ENCODE assay signal across 26 cellular contexts in the genomic region with DNA sequence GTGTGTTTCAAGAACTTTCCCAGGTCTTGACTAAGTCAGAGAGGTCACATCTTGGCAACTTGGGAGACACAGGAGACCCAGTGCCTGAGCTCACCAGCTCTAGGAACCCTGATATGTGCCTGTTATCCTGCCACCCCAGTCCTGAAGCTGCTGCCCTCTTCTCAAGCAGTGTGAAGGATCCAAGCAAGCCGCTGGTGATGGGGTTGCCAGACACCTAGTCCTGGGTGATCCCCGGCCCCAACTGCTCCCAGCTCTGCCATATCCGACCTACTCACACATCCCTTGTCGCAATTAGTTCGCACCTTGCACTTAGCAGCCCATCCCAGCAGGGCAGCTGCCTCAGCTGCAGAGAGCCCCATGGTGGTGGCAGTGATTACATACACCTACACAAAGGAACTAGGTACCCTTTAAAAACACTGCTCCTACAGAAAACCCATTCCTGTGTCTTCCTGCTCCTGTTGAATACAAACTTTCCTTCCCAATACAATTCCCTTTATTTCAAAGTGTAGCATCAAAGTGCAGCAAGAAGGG.
DNase-seq lines count a peak whose midpoint lies in the region; ATAC-seq, FAIRE-seq and TF ChIP-seq lines count a peak whose summit lies in the region.
"Had no signal": no experiment of that assay in that cellular context is flagged by ENCODE, and none has a peak within 500 bp of the region (broad histone marks: within the 10 kb centered on the region; RNA-seq: fewer than 3 reads in every experiment).

No MANE protein-coding gene starts in this region.

- H3K27me3 ChIP-seq in endodermal cell (ENCODE audit: control insufficient read depth, insufficient read depth, low read length, poor library complexity, severe bottlenecking), result peaks cover 5% of the 10 kb centered on the region
- H3K27me3 ChIP-seq in mesendoderm (ENCODE audit: insufficient read depth, low read length, poor library complexity), result no peaks in the 10 kb centered on the region
- no peaks in the 10 kb centered on the region for H3K27me3 ChIP-seq in mammary epithelial cell (ENCODE audit: insufficient read depth, low read length)
- H3K27me3 ChIP-seq: SJSA1 had no signal

- in situ Hi-C loops in mammary epithelial cell (cut with MboI; ENCODE audit: low sequenced_read_pairs in 2 of 2), result no loop called here

- no peak overlapping the region for H3K4me3 Mint-ChIP-seq in endodermal cell
- H3K4me3 Mint-ChIP-seq: B cell; CD8-positive, alpha-beta T cell had no signal

- H3K56ac ChIP-seq in mesendoderm (ENCODE audit: low read length), result peak overlapping the region; percentile 19

- H3K36me3 Mint-ChIP-seq in endodermal cell (ENCODE audit: low read depth), result no peaks in the 10 kb centered on the region
- H3K36me3 Mint-ChIP-seq: CD8-positive, alpha-beta T cell had no signal

- no peak overlapping the region for H2BK15ac ChIP-seq in mesendoderm (replicated peaks; ENCODE audit: low read depth)

- no peaks in the 10 kb centered on the region for H3K79me2 ChIP-seq in mesendoderm (ENCODE audit: control insufficient read depth, insufficient read depth, low read length)
- H3K79me2 ChIP-seq in mammary epithelial cell (ENCODE audit: insufficient read depth, low read length), result no peaks in the 10 kb centered on the region

- peaks cover 51% of the 10 kb centered on the region for H3K27me3 Mint-ChIP-seq in endodermal cell (ENCODE audit: insufficient read depth)

- H3K18ac ChIP-seq in mesendoderm (ENCODE audit: low read length), result no peak overlapping the region

- H3K4me1 ChIP-seq in endodermal cell (ENCODE audit: control insufficient read depth, insufficient read depth, low read length), result no peaks in the 10 kb centered on the region
- peaks cover 21% of the 10 kb centered on the region for H3K4me1 ChIP-seq in mesendoderm (ENCODE audit: control insufficient read depth, low read depth, low read length)
- H3K4me1 ChIP-seq in mammary epithelial cell (ENCODE audit: insufficient read depth, low read length), result peaks cover under 1% of the 10 kb centered on the region
- H3K4me1 ChIP-seq in kidney (ENCODE audit: control insufficient read depth in 1 of 2, insufficient read depth in 1 of 2, low read depth in 1 of 2, low read length in 2 of 2), result no peaks in the 10 kb centered on the region
- H3K4me1 ChIP-seq: Caco-2, SJSA1 had no signal

- FAIRE-seq in kidney (lab: Jason Lieb, UNC), result no peak
- FAIRE-seq: GM12878 had no signal

- H3K4me1 Mint-ChIP-seq in endodermal cell, result peaks cover 33% of the 10 kb centered on the region

- WGBS in endodermal cell (ENCODE audit: insufficient coverage in 1 of 2, insufficient read length in 1 of 2), 2 experiments, result 55% methylated on average over 5 of the region's 5 CpGs; no CpG with 5 or more reads in 1 of the 2 experiments
- no CpG with 5 or more reads among the region's 5 CpGs for WGBS in mesendoderm (ENCODE audit: extremely low coverage, insufficient coverage, low lambda C conversion rate)
- WGBS in mammary epithelial cell (ENCODE audit: low coverage, missing lambda C conversion rate), result 94% methylated on average over 5 of the region's 5 CpGs

- H3K27ac ChIP-seq in endodermal cell (ENCODE audit: low read depth, low read length) (no peak overlapping the region), mesendoderm (ENCODE audit: low read depth, low read length) (no peak overlapping the region), mammary epithelial cell (ENCODE audit: insufficient read depth, low read depth, low read length) (no peak overlapping the region), kidney (ENCODE audit: low read depth in 2 of 2, low read length in 2 of 2) (no peak overlapping the region)
- H3K27ac ChIP-seq: 22Rv1, C4-2B, HL-60, PC-9, SJSA1 had no signal

- TF ChIP-seq CTCF in endodermal cell (conservative IDR thresholded peaks at IDR 0.05) (peak; percentile 59), mammary epithelial cell (conservative IDR thresholded peaks at IDR 0.05 in 1 of 2, IDR thresholded peaks at IDR 0.05 in 1 of 2; ENCODE audit: extremely low read depth in 1 of 2, insufficient read depth in 1 of 2, low read depth in 1 of 2, low read length in 2 of 2) (no peak), kidney (IDR thresholded peaks at IDR 0.05; ENCODE audit: borderline replicate concordance, extremely low read depth, insufficient read depth) (no peak)

- no peak overlapping the region for H3K27ac Mint-ChIP-seq in endodermal cell
- H3K27ac Mint-ChIP-seq: B cell; CD8-positive, alpha-beta T cell had no signal

- no peaks in the 10 kb centered on the region for H3K79me1 ChIP-seq in mesendoderm (ENCODE audit: low read length)

- no peak overlapping the region for H2BK120ac ChIP-seq in mesendoderm (ENCODE audit: low read depth, low read length)

- BruUV-seq in mammary epithelial cell (replicated peaks; lab: Mats Ljungman, UMichigan), result no TSS peak

- no peak overlapping the region for H3K23ac ChIP-seq in mesendoderm (ENCODE audit: low read length)

- no peak overlapping the region for H2BK5ac ChIP-seq in mesendoderm (ENCODE audit: low read length)

- H3K9ac ChIP-seq in endodermal cell (ENCODE audit: extremely low read depth, low read length, poor library complexity, severe bottlenecking) (no peak overlapping the region), mesendoderm (ENCODE audit: low read length) (no peak overlapping the region), mammary epithelial cell (ENCODE audit: insufficient read depth, low read length) (no peak overlapping the region), kidney (ENCODE audit: low read length in 2 of 2) (no peak overlapping the region)

- DNase-seq in NCI-H146 (lab: John Stamatoyannopoulos, UW) (peak; percentile 15), NCI-H146 treated with DMSO at 0.1 percent for 48 hours (lab: John Stamatoyannopoulos, UW; ENCODE audit: unreplicated experiment) (no peak), endodermal cell (peak; percentile 89), mesendoderm (peak; percentile 82), mammary epithelial cell (no peak), kidney (no peak)
- DNase-seq: Caco-2; CD8-positive, alpha-beta T cell; GDM1; GOT3; NCI-H1048; NCI-H187; NCI-H2081 treated with DMSO at 0.1 percent for 48 hours; NCI-H2171 treated with DMSO at 0.1 percent for 48 hours; NCI-H345; NCI-H510A treated with DMSO at 0.1 percent for 48 hours; NCI-H82; NK-92 treated with Interleukin-12 subunit alpha and Interleukin-12 subunit beta, amount 100 ng/mL, for 24 hours; PC-9 had no signal

- dilution Hi-C loops in mammary epithelial cell (cut with HindIII; ENCODE audit: low sequenced_read_pairs), result no loop called here

- H4K8ac ChIP-seq in mesendoderm (ENCODE audit: low read depth, low read length), result no peak overlapping the region

- H3K4ac ChIP-seq in mesendoderm (ENCODE audit: low read depth, low read length), result no peak overlapping the region

- H3K4me2 ChIP-seq in mesendoderm (ENCODE audit: low read length), result no peak overlapping the region
- H3K4me2 ChIP-seq in mammary epithelial cell (ENCODE audit: insufficient read depth, low read depth, low read length), result no peak overlapping the region
- H3K4me2 ChIP-seq: PC-9 had no signal

- intact Hi-C loops in mammary epithelial cell (cut with micrococcal nuclease), result no loop called here
- intact Hi-C loops in kidney (cut with DNase I), result no loop called here

- H3K4me3 ChIP-seq in endodermal cell (ENCODE audit: low read length), result no peak overlapping the region
- no peak overlapping the region for H3K4me3 ChIP-seq in mesendoderm (ENCODE audit: low read length)
- H3K4me3 ChIP-seq in mammary epithelial cell (replicated peaks in 1 of 3; ENCODE audit: insufficient read depth in 1 of 3, low read depth in 2 of 3, low read length in 3 of 3), result no peak overlapping the region
- no peak overlapping the region for H3K4me3 ChIP-seq in kidney (ENCODE audit: low read length in 2 of 2)
- H3K4me3 ChIP-seq: GM12878, PC-9, SJSA1 had no signal

- CTCF ChIA-PET in mammary epithelial cell (lab: Charles Lee; ENCODE audit: low non-redundant PET), result no interaction called here

- H4K20me1 ChIP-seq in mammary epithelial cell (ENCODE audit: insufficient read depth, low read length), result no peaks in the 10 kb centered on the region

- no peak overlapping the region for H4K5ac ChIP-seq in mesendoderm (ENCODE audit: low read length)

- H3K9me3 ChIP-seq in endodermal cell (ENCODE audit: control insufficient read depth, low read length) (no peaks in the 10 kb centered on the region), mammary epithelial cell (replicated peaks; ENCODE audit: insufficient read depth, low read length) (no peaks in the 10 kb centered on the region), kidney (ENCODE audit: control insufficient read depth in 1 of 2, low read length in 2 of 2) (no peaks in the 10 kb centered on the region)
- H3K9me3 ChIP-seq: Caco-2, SJSA1 had no signal

- H2AK5ac ChIP-seq in mesendoderm (ENCODE audit: low read length), result no peak overlapping the region

- H3K36me3 ChIP-seq in endodermal cell (ENCODE audit: control insufficient read depth, insufficient read depth, low read length) (no peaks in the 10 kb centered on the region), mesendoderm (ENCODE audit: control insufficient read depth, insufficient read depth, low read length) (no peaks in the 10 kb centered on the region), mammary epithelial cell (ENCODE audit: insufficient read depth, low read length) (no peaks in the 10 kb centered on the region), kidney (ENCODE audit: control insufficient read depth in 1 of 2, insufficient read depth in 2 of 2, low read length in 2 of 2) (no peaks in the 10 kb centered on the region)
- H3K36me3 ChIP-seq: SJSA1 had no signal

- ATAC-seq in GM21717 (IDR thresholded peaks at IDR 0.05; ENCODE audit: unreplicated experiment), result no peak
- ATAC-seq: CD8-positive, alpha-beta T cell; GM12878 had no signal

- H2AFZ ChIP-seq in mammary epithelial cell (ENCODE audit: low read depth, low read length), result no peak overlapping the region
- H2AFZ ChIP-seq: PC-9 had no signal

- no peaks in the 10 kb centered on the region for H3K9me3 Mint-ChIP-seq in endodermal cell
- H3K9me3 Mint-ChIP-seq: CD8-positive, alpha-beta T cell had no signal

Comparison
In these comparisons a context has a peak if more than half of its experiments do, and no peak if none do; other contexts are left out.
1. DNase-seq: peak in NCI-H146 (single experiment), endodermal cell (single experiment) and mesendoderm (single experiment); none in NCI-H146 treated with DMSO at 0.1 percent for 48 hours (single experiment), mammary epithelial cell (single experiment) and kidney (single experiment).